In the genomic region with DNA sequence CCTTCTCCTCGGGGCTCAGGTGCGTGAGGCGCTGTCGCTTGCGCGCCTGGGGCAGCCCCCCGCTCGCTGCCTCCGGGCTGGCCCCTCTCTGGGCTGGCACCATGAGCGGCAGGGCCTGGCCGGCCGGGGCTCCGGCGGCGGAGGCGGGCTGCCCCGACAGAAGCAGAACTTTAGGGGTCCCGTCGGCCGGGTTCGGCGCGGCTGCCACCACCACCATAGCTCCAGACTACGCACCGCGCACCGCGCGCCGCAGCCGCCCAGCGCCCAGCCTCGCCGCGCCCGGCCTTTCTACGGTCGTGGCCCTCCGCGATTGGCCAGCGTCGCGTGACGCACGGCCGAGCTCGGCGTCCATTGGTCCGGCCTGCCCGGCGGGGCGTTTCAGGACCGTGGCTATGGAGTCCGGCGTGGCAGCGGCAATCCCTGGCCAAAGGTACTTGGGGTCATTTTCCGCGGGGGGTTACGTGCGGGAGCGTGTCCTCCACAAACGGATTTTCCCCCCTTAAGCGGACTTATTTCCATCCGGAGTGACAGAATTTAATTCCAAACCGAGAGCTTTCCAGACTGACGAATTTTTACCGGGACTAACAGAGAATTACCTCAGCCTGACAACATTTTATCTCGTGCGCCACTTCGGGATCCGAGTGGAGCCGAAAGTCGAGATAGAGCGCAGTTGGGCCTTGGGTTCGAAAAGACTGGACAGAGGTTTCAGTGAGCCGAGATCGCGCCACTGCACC, we compare ENCODE assay signal across 8 cellular contexts. TPM values are rescaled to one million over a fixed set of nuclear protein-coding genes. Genes with fewer than 3 reads are reported as not detected.
DNase-seq lines count a peak whose midpoint lies in the region; ATAC-seq and TF ChIP-seq lines count a peak whose summit lies in the region.

A gene (minus strand): TSS at position 262 of the 734 bp plus-strand sequence.

- DNase-seq in Calu3 (peak; percentile 96), HUDEP-2 (lab: John Stamatoyannopoulos, UW; ENCODE audit: unreplicated experiment in 76 of 76) (peak in 74 of 76 experiments; percentile 26 to 93 (median 82)), OCI-M2 (lab: John Stamatoyannopoulos, UW; ENCODE audit: unreplicated experiment) (peak; percentile 35), activated T-cell treated with anti-CD3 and anti-CD28 coated beads for 4 hours (peak; percentile 81), epithelial cell of esophagus (ENCODE audit: low read depth) (peak; percentile 96)
- peak; percentile 79 to 87 for DNase-seq in stimulated activated CD8-positive, alpha-beta memory T cell treated with anti-CD3 and anti-CD28 coated beads, Interleukin-2, amount 100 ng/mL, for 48 hours (ENCODE audit: low read depth in 2 of 2)

- TF ChIP-seq CTCF in Calu3 (IDR thresholded peaks at IDR 0.05; ENCODE audit: unreplicated experiment) (no peak), epithelial cell of esophagus (IDR thresholded peaks at IDR 0.05; ENCODE audit: insufficient read depth, low read depth, low read length, missing control alignments) (no peak)

- peaks cover 23% of the 10 kb centered on the region for H3K4me1 Mint-ChIP-seq in Calu3 (ENCODE audit: low read depth, unreplicated experiment)

- H3K4me1 ChIP-seq in mononuclear cell (ENCODE audit: insufficient read depth, low read length), result peaks cover 58% of the 10 kb centered on the region

- peak within 1 kb of the TSS; percentile 97 for H3K27ac Mint-ChIP-seq in Calu3 (ENCODE audit: unreplicated experiment)

- H3K27me3 Mint-ChIP-seq in Calu3 (ENCODE audit: unreplicated experiment), result no peaks in the 10 kb centered on the region

- H3K36me3 Mint-ChIP-seq in Calu3 (ENCODE audit: insufficient read depth, unreplicated experiment), result peaks cover 77% of the 10 kb centered on the region

- BruUV-seq in Calu3 (replicated peaks; lab: Mats Ljungman, UMichigan), result no TSS peak

- H3K9me3 Mint-ChIP-seq in Calu3 (ENCODE audit: low read depth, unreplicated experiment), result no peaks in the 10 kb centered on the region

- peak within 1 kb of the TSS; percentile 84 for H3K4me3 ChIP-seq in epithelial cell of esophagus (ENCODE audit: low read length)
- H3K4me3 ChIP-seq in mononuclear cell (ENCODE audit: low read length), result peak within 1 kb of the TSS; percentile 66

- CTCF ChIA-PET in Calu3 (lab: Charles Lee), result interaction anchor here (0.6 to 1.3 kb wide), 4 partner anchors 11 to 30 kb away, joined by 3 read pairs; a partner anchor contains a TSS

- H3K4me3 Mint-ChIP-seq in Calu3 (ENCODE audit: low read depth, unreplicated experiment), result peak within 1 kb of the TSS; percentile 83

- peak; percentile 84 for ATAC-seq in GM21381 (IDR thresholded peaks at IDR 0.05; ENCODE audit: unreplicated experiment)

- no peaks in the 10 kb centered on the region for H3K27me3 ChIP-seq in mononuclear cell (ENCODE audit: insufficient read depth, low read length)

- intact Hi-C loops in Calu3 (cut with micrococcal nuclease; ENCODE audit: unreplicated experiment), result no loop called here

- H3K9me3 ChIP-seq in mononuclear cell (ENCODE audit: low read depth, low read length), result no peaks in the 10 kb centered on the region

RNA-seq across cellular contexts. Expression of the gene that starts here (rescaled TPM):
- total RNA-seq in Calu3 (2022), result 179 and 192 TPM in 2 replicates
- 221 TPM for total RNA-seq in mononuclear cell

Comparison
In these comparisons a context has a peak if more than half of its experiments do, and no peak if none do; other contexts are left out.
1. Peak in every context shown above with its lines: DNase-seq, ATAC-seq and H3K4me3 ChIP-seq.
2. DNase-seq: peak in every context shown above with its lines; median percentile 96 in Calu3; 96 in epithelial cell of esophagus; 83 in stimulated activated CD8-positive, alpha-beta memory T cell treated with anti-CD3 and anti-CD28 coated beads, Interleukin-2, amount 100 ng/mL, for 48 hours; 82 in HUDEP-2; 81 in activated T-cell treated with anti-CD3 and anti-CD28 coated beads for 4 hours; 35 in OCI-M2.